ENCODE assay signal across 33 cellular contexts in genomic region chr7:42414961-42415505, GRCh38.
DNase-seq lines count a peak whose midpoint lies in the region; ATAC-seq, FAIRE-seq and TF ChIP-seq lines count a peak whose summit lies in the region.
"Had no signal": no experiment of that assay in that cellular context is flagged by ENCODE, and none has a peak within 500 bp of the region (broad histone marks: within the 10 kb centered on the region; RNA-seq: fewer than 3 reads in every experiment).

No MANE protein-coding gene starts in this region.

- CTCF ChIA-PET in MCF 10A (lab: Yijun Ruan, JAX), result no interaction called here

- H3K36me3 Mint-ChIP-seq in MCF 10A (ENCODE audit: insufficient read depth, unreplicated experiment), result no peaks in the 10 kb centered on the region
- H3K36me3 Mint-ChIP-seq: CD4-positive, CD25-positive, alpha-beta regulatory T cell had no signal

- DNase-seq in MCF 10A (ENCODE audit: unreplicated experiment), result peak; percentile 39
- no peak for DNase-seq in breast epithelium (ENCODE audit: low spot score in 2 of 2)
- DNase-seq in epithelial cell of esophagus (ENCODE audit: low read depth), result peak; percentile 19
- DNase-seq in keratinocyte (ENCODE audit: low read depth, low spot score), result no peak
- DNase-seq in HUDEP-2 (lab: John Stamatoyannopoulos, UW; ENCODE audit: unreplicated experiment in 76 of 76), result no peak
- DNase-seq: activated CD4-positive, alpha-beta T cell treated with anti-CD3 and anti-CD28 coated beads, Interleukin-2, amount 50 U/mL, for 48 hours; activated naive CD4-positive, alpha-beta T cell treated with anti-CD3 and anti-CD28 coated beads for 36 hours; amygdala; CD4-positive, CD25-positive, alpha-beta regulatory T cell; central memory CD4-positive, alpha-beta T cell; dermis blood vessel endothelial cell; heart right ventricle; left cardiac atrium; MM.1S; NCI-H1417; NCI-H2081 treated with DMSO at 0.1 percent for 48 hours; NCI-H226; NCI-H774; psoas muscle; sigmoid colon; stimulated activated naive CD4-positive, alpha-beta T cell treated with Interleukin-2 at 50 U/mL for 16 hours had no signal

- FAIRE-seq in keratinocyte (lab: Jason Lieb, UNC), result peak; percentile 71
- FAIRE-seq: D721Med, GM12892, K562, urothelium cell line had no signal

- no peaks in the 10 kb centered on the region for H4K20me1 ChIP-seq in keratinocyte (ENCODE audit: control insufficient read depth, extremely low read depth, insufficient read depth, low read length)

- H3K27me3 ChIP-seq in breast epithelium (no peaks in the 10 kb centered on the region), keratinocyte (ENCODE audit: control insufficient read depth, extremely low read depth, insufficient read depth, low read length) (no peaks in the 10 kb centered on the region)
- H3K27me3 ChIP-seq: heart right ventricle, neutrophil, sigmoid colon had no signal

- TF ChIP-seq CTCF in MCF 10A (IDR thresholded peaks at IDR 0.05; ENCODE audit: unreplicated experiment) (no peak), breast epithelium (IDR thresholded peaks at IDR 0.05) (no peak), epithelial cell of esophagus (IDR thresholded peaks at IDR 0.05; ENCODE audit: insufficient read depth, low read depth, low read length, missing control alignments) (no peak), keratinocyte (optimal IDR thresholded peaks at IDR 0.05 in 1 of 3, IDR thresholded peaks at IDR 0.05 in 1 of 3, conservative IDR thresholded peaks at IDR 0.05 in 1 of 3; ENCODE audit: extremely low read depth in 1 of 3, insufficient read depth in 2 of 3, low read length in 3 of 3) (no peak)

- H3K9me3 Mint-ChIP-seq in MCF 10A (ENCODE audit: unreplicated experiment), result no peaks in the 10 kb centered on the region

- no peaks in the 10 kb centered on the region for H3K27me3 Mint-ChIP-seq in MCF 10A (ENCODE audit: insufficient read depth, unreplicated experiment)

- H3K9ac ChIP-seq in keratinocyte (ENCODE audit: control insufficient read depth, extremely low read depth, insufficient read depth, low read length), result no peak overlapping the region

- intact Hi-C loops in MCF 10A (cut with micrococcal nuclease), result no loop called here
- intact Hi-C loops in breast epithelium (cut with DNase I; ENCODE audit: low total_unique reads), result no loop called here

- H3K27ac ChIP-seq in breast epithelium (no peak overlapping the region), keratinocyte (ENCODE audit: control insufficient read depth, insufficient read depth, low read length) (no peak overlapping the region)
- H3K27ac ChIP-seq: 22Rv1, heart right ventricle, neutrophil, psoas muscle, sigmoid colon, SK-N-MC, thoracic aorta had no signal

- peak overlapping the region; percentile 28 for H3K27ac Mint-ChIP-seq in MCF 10A (ENCODE audit: low read depth, unreplicated experiment)
- H3K27ac Mint-ChIP-seq: activated naive CD4-positive, alpha-beta T cell treated with anti-CD3 and anti-CD28 coated beads for 36 hours; CD4-positive, CD25-positive, alpha-beta regulatory T cell had no signal

- POLR2A ChIA-PET in MCF 10A (lab: Yijun Ruan, JAX), result interaction anchor here (0.6 kb wide), 1 partner anchor 84 kb away, joined by 3 read pairs; no protein-coding TSS in a partner anchor

- H3K4me3 Mint-ChIP-seq in MCF 10A (ENCODE audit: unreplicated experiment), result no peak overlapping the region
- H3K4me3 Mint-ChIP-seq: activated naive CD4-positive, alpha-beta T cell treated with anti-CD3 and anti-CD28 coated beads for 36 hours; CD4-positive, CD25-positive, alpha-beta regulatory T cell had no signal

- no peaks in the 10 kb centered on the region for H3K9me1 ChIP-seq in keratinocyte (ENCODE audit: control insufficient read depth, extremely low read depth, insufficient read depth, low read length)

- BruUV-seq in MCF 10A (replicated peaks; lab: Mats Ljungman, UMichigan), result no TSS peak

- H3K4me1 Mint-ChIP-seq in MCF 10A (ENCODE audit: insufficient read depth, unreplicated experiment), result peaks cover 23% of the 10 kb centered on the region
- H3K4me1 Mint-ChIP-seq: CD4-positive, CD25-positive, alpha-beta regulatory T cell had no signal

- no peak for TF ChIP-seq POLR2A in breast epithelium (IDR thresholded peaks at IDR 0.05)

- H3K79me2 ChIP-seq in keratinocyte (ENCODE audit: control insufficient read depth, insufficient read depth, low read length), result no peaks in the 10 kb centered on the region

- H3K4me3 ChIP-seq in breast epithelium (no peak overlapping the region), epithelial cell of esophagus (ENCODE audit: low read length) (no peak overlapping the region), keratinocyte (ENCODE audit: control insufficient read depth in 2 of 3, extremely low read depth in 1 of 3, insufficient read depth in 2 of 3, low read depth in 1 of 3, low read length in 3 of 3) (no peak overlapping the region)
- H3K4me3 ChIP-seq: heart right ventricle, K562, psoas muscle, sigmoid colon, SK-N-MC, thoracic aorta had no signal

- ATAC-seq in GM19397 (IDR thresholded peaks at IDR 0.05; ENCODE audit: unreplicated experiment) (no peak), GM18873 (IDR thresholded peaks at IDR 0.05; ENCODE audit: low FRiP score, unreplicated experiment) (no peak), GM21423 (IDR thresholded peaks at IDR 0.05; ENCODE audit: unreplicated experiment) (no peak)
- ATAC-seq: activated CD4-positive, CD25-positive, alpha-beta regulatory T cell treated with anti-CD3 and anti-CD28 coated beads, Interleukin-2, amount 50 U/mL, for 24 hours; heart right ventricle; K562; left cardiac atrium; psoas muscle had no signal

- no peaks in the 10 kb centered on the region for H3K4me1 ChIP-seq in breast epithelium
- peaks cover 22% of the 10 kb centered on the region for H3K4me1 ChIP-seq in keratinocyte (ENCODE audit: control insufficient read depth, extremely low read depth, insufficient read depth, low read length)
- H3K4me1 ChIP-seq: heart right ventricle, psoas muscle had no signal

- H2AFZ ChIP-seq in keratinocyte (ENCODE audit: control insufficient read depth, low read length), result peak overlapping the region; percentile 38

- no peaks in the 10 kb centered on the region for H3K36me3 ChIP-seq in breast epithelium
- no peaks in the 10 kb centered on the region for H3K36me3 ChIP-seq in keratinocyte (ENCODE audit: control insufficient read depth in 2 of 2, extremely low read depth in 1 of 2, insufficient read depth in 2 of 2, low read length in 2 of 2)
- H3K36me3 ChIP-seq: heart right ventricle, neutrophil, sigmoid colon, thoracic aorta had no signal

- dilution Hi-C loops in keratinocyte (cut with MboI; ENCODE audit: extremely low pct_ligation_motif_present, low sequenced_read_pairs), result no loop called here

- H3K4me2 ChIP-seq in keratinocyte (ENCODE audit: control insufficient read depth, extremely low read depth, insufficient read depth, low read depth, low read length), result no peak overlapping the region

- H3K9me3 ChIP-seq in breast epithelium, result no peaks in the 10 kb centered on the region
- H3K9me3 ChIP-seq in keratinocyte (ENCODE audit: control insufficient read depth, low read depth, low read length), result no peaks in the 10 kb centered on the region
- H3K9me3 ChIP-seq: heart right ventricle, neutrophil, psoas muscle, sigmoid colon, thoracic aorta had no signal

Comparison
In these comparisons a context has a peak if more than half of its experiments do, and no peak if none do; other contexts are left out.
1. DNase-seq: peak in MCF 10A (single experiment) and epithelial cell of esophagus (single experiment); none in breast epithelium (0 of 2), keratinocyte (single experiment) and HUDEP-2 (0 of 76).